In the genomic region with DNA sequence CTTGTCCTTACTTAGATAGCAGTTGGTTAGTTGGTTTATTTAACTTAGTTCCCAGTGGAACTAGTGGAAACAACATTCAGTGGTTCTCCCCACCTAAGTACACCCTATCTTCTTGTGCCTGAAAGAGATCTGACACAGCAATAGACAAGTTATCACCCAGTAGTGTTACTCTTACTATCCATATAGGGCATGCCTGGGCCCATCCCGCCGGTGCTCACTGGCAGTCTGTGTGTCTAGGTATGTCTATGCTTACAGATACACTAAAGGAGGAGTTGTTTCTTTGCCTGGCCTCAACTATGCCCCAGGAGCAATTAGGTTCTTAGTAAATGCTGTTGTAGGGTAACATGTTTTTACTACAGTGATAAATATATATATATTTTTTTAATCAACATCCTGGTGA, we compare ENCODE assay signal across 19 cellular contexts. TPM values are rescaled to one million over a fixed set of nuclear protein-coding genes. Genes with fewer than 3 reads are reported as not detected.
"Had no signal": no experiment of that assay in that cellular context is flagged by ENCODE, and none has a peak within 500 bp of the region (broad histone marks: within the 10 kb centered on the region; RNA-seq: fewer than 3 reads in every experiment).

No MANE protein-coding gene starts in this region.

- ATAC-seq: activated CD8-positive, alpha-beta T cell treated with anti-CD3 and anti-CD28 coated beads, Interleukin-2, amount 10 ng/mL, durations not matched to agents 7 days and 5 days; activated naive CD8-positive, alpha-beta T cell treated with anti-CD3 and anti-CD28 coated beads, Interleukin-2, amount 50 U/mL, for 24 hours had no signal

- H3K4me3 ChIP-seq: left ventricle myocardium inferior, SK-N-MC, spleen, testis, upper lobe of left lung had no signal

- H3K9me3 ChIP-seq: spleen, testis, upper lobe of left lung had no signal

- H3K36me3 ChIP-seq: left ventricle myocardium inferior, spleen, upper lobe of left lung had no signal

- H3K4me1 Mint-ChIP-seq: activated naive CD8-positive, alpha-beta T cell treated with anti-CD3 and anti-CD28 coated beads, Interleukin-2, amount 50 U/mL, for 24 hours; immature natural killer cell had no signal

- H3K27ac Mint-ChIP-seq: activated CD8-positive, alpha-beta T cell treated with anti-CD3 and anti-CD28 coated beads, Interleukin-2, amount 10 ng/mL, durations not matched to agents 7 days and 5 days; activated naive CD8-positive, alpha-beta T cell treated with anti-CD3 and anti-CD28 coated beads, Interleukin-2, amount 50 U/mL, for 24 hours; activated T-helper 1 cell treated with anti-CD3 and anti-CD28 coated beads, Interleukin-12 subunit alpha, Interleukin-12 subunit beta, Interleukin-2, Interleukin-4 antibody, amounts not matched to agents 30 ng/mL and 10 ng/mL and 1 ng/mL, durations not matched to agents 14 hours and 24 hours and 36 hours; dendritic cell treated with granulocyte-macrophage colony-stimulating factor and Interleukin-4, amounts not matched to agents 40 ng/mL and 50 ng/mL, for 4 days; immature natural killer cell had no signal

- H3K27me3 ChIP-seq: testis, upper lobe of left lung had no signal

- H3K9me3 Mint-ChIP-seq: activated naive CD8-positive, alpha-beta T cell treated with anti-CD3 and anti-CD28 coated beads, Interleukin-2, amount 50 U/mL, for 24 hours; activated T-helper 1 cell treated with anti-CD3 and anti-CD28 coated beads, Interleukin-12 subunit alpha, Interleukin-12 subunit beta, Interleukin-2, Interleukin-4 antibody, amounts not matched to agents 30 ng/mL and 10 ng/mL and 1 ng/mL, durations not matched to agents 14 hours and 24 hours and 36 hours; dendritic cell treated with granulocyte-macrophage colony-stimulating factor and Interleukin-4, amounts not matched to agents 40 ng/mL and 50 ng/mL, for 4 days had no signal

- H3K27ac ChIP-seq: left ventricle myocardium inferior, SK-N-MC, spleen, testis, upper lobe of left lung, VCaP had no signal

- H3K36me3 Mint-ChIP-seq: immature natural killer cell had no signal

- H3K4me3 Mint-ChIP-seq: activated CD8-positive, alpha-beta T cell treated with anti-CD3 and anti-CD28 coated beads, Interleukin-2, amount 10 ng/mL, durations not matched to agents 7 days and 5 days; activated naive CD8-positive, alpha-beta T cell treated with anti-CD3 and anti-CD28 coated beads, Interleukin-2, amount 50 U/mL, for 24 hours; activated T-helper 1 cell treated with anti-CD3 and anti-CD28 coated beads, Interleukin-12 subunit alpha, Interleukin-12 subunit beta, Interleukin-2, Interleukin-4 antibody, amounts not matched to agents 30 ng/mL and 10 ng/mL and 1 ng/mL, durations not matched to agents 14 hours and 24 hours and 36 hours; dendritic cell treated with granulocyte-macrophage colony-stimulating factor and Interleukin-4, amounts not matched to agents 40 ng/mL and 50 ng/mL, for 4 days; immature natural killer cell had no signal

- H3K4me1 ChIP-seq: left ventricle myocardium inferior, testis, upper lobe of left lung had no signal

- DNase-seq: activated CD4-positive, alpha-beta T cell treated with anti-CD3 and anti-CD28 coated beads for 1 hour; activated CD4-positive, alpha-beta T cell treated with anti-CD3 and anti-CD28 coated beads, Interleukin-2, amount 50 U/mL, for 1 hour; activated CD8-positive, alpha-beta T cell treated with anti-CD3 and anti-CD28 coated beads, Interleukin-2, amount 10 ng/mL, durations not matched to agents 7 days and 5 days; activated gamma-delta T cell; activated naive CD4-positive, alpha-beta T cell treated with anti-CD3 and anti-CD28 coated beads, Interleukin-2, amount 50 U/mL, for 16 hours; activated naive CD8-positive, alpha-beta T cell treated with anti-CD3 and anti-CD28 coated beads, Interleukin-2, amount 50 U/mL, for 24 hours; effector memory CD4-positive, alpha-beta T cell; foreskin fibroblast; immature natural killer cell; left ventricle myocardium inferior; spleen; stimulated activated CD4-positive, alpha-beta T cell treated with anti-CD3 and anti-CD28 coated beads, Interleukin-4, amount 100 ng/mL, for 1 hour; stimulated activated naive CD4-positive, alpha-beta T cell; testis had no signal

RNA-seq across cellular contexts. Expression of gene NRP2, which starts 12.0 kb away (rescaled TPM):
- polyA plus RNA-seq: immature natural killer cell had no signal
